ENCODE assay signal across 17 cellular contexts in genomic region chr3:24034464-24034863, GRCh38.
DNase-seq lines count a peak whose midpoint lies in the region; ATAC-seq and TF ChIP-seq lines count a peak whose summit lies in the region.
"Had no signal": no experiment of that assay in that cellular context is flagged by ENCODE, and none has a peak within 500 bp of the region (broad histone marks: within the 10 kb centered on the region; RNA-seq: fewer than 3 reads in every experiment).

No MANE protein-coding gene starts in this region.

- 0 out of 2 replicates have a peak, but pooled peaks cover 3% of the 10 kb centered on the region for H3K9me2 ChIP-seq in SK-N-SH

- no peak overlapping the region for H3K27ac Mint-ChIP-seq in activated CD8-positive, alpha-beta T cell treated with anti-CD3 and anti-CD28 coated beads, Interleukin-2, amount 10 ng/mL, durations not matched to agents 7 days and 5 days
- H3K27ac Mint-ChIP-seq: CD14-positive monocyte; CD4-positive, alpha-beta memory T cell had no signal

- H3K9ac ChIP-seq in SK-N-SH, result no peak overlapping the region
- H3K9ac ChIP-seq: BLaER1, KMS-11 had no signal

- intact Hi-C loops in left cardiac atrium (cut with DNase I), result no loop called here

- no peaks in the 10 kb centered on the region for H3K36me3 Mint-ChIP-seq in activated CD8-positive, alpha-beta T cell treated with anti-CD3 and anti-CD28 coated beads, Interleukin-2, amount 10 ng/mL, durations not matched to agents 7 days and 5 days (ENCODE audit: low read depth)
- H3K36me3 Mint-ChIP-seq: CD14-positive monocyte; CD4-positive, alpha-beta memory T cell had no signal

- no peaks in the 10 kb centered on the region for H3K9me3 Mint-ChIP-seq in activated CD8-positive, alpha-beta T cell treated with anti-CD3 and anti-CD28 coated beads, Interleukin-2, amount 10 ng/mL, durations not matched to agents 7 days and 5 days (ENCODE audit: insufficient read depth)

- no peak overlapping the region for H3K27ac ChIP-seq in SK-N-SH (ENCODE audit: low read depth in 2 of 2, low read length in 1 of 2)
- H3K27ac ChIP-seq: 22Rv1, BLaER1, KMS-11 had no signal

- H3K36me3 ChIP-seq in SK-N-SH (replicated peaks in 1 of 2; ENCODE audit: control insufficient read depth in 1 of 2, insufficient read depth in 2 of 2, low read length in 1 of 2), result no peaks in the 10 kb centered on the region
- H3K36me3 ChIP-seq: BLaER1 had no signal

- no peaks in the 10 kb centered on the region for H3F3A ChIP-seq in SK-N-SH (replicated peaks; ENCODE audit: insufficient read depth)

- DNase-seq in SK-N-SH (no peak), fibroblast of pulmonary artery (ENCODE audit: low read depth) (peak; percentile 5), left cardiac atrium (no peak)
- no peak for DNase-seq in activated CD8-positive, alpha-beta T cell treated with anti-CD3 and anti-CD28 coated beads, Interleukin-2, amount 10 ng/mL, durations not matched to agents 7 days and 5 days
- DNase-seq: CD4-positive, alpha-beta memory T cell; DMS153; DMS79; GF-D8; GOT3; H7 had no signal

- no peak for TF ChIP-seq EP300 in SK-N-SH (IDR thresholded peaks at IDR 0.05; ENCODE audit: borderline replicate concordance in 1 of 2, low read depth in 1 of 2, low read length in 1 of 2)

- H3K4me3 ChIP-seq in SK-N-SH (ENCODE audit: low read depth in 2 of 2, low read length in 1 of 2) (no peak overlapping the region), fibroblast of pulmonary artery (replicated peaks; ENCODE audit: low read depth, low read length) (no peak overlapping the region)
- H3K4me3 ChIP-seq: BLaER1 had no signal

- H3K9me3 ChIP-seq in SK-N-SH, result no peaks in the 10 kb centered on the region; the same call in 1 of the 2 replicates
- H3K9me3 ChIP-seq: BLaER1 had no signal

- H3K4me1 Mint-ChIP-seq in activated CD8-positive, alpha-beta T cell treated with anti-CD3 and anti-CD28 coated beads, Interleukin-2, amount 10 ng/mL, durations not matched to agents 7 days and 5 days (ENCODE audit: low read depth), result no peaks in the 10 kb centered on the region
- H3K4me1 Mint-ChIP-seq: CD14-positive monocyte; CD4-positive, alpha-beta memory T cell had no signal

- H3K4me1 ChIP-seq in SK-N-SH (ENCODE audit: control insufficient read depth in 1 of 2, insufficient read depth in 2 of 2, low read depth in 1 of 2, low read length in 1 of 2), result no peaks in the 10 kb centered on the region; a peak in 1 of 4 replicates

- CTCF ChIA-PET in SK-N-SH (lab: Yijun Ruan, JAX), result no interaction called here
- CTCF ChIA-PET in activated CD8-positive, alpha-beta T cell treated with anti-CD3 and anti-CD28 coated beads, Interleukin-2, amount 10 ng/mL, durations not matched to agents 7 days and 5 days (lab: Charles Lee), result no interaction called here

- POLR2A ChIA-PET in SK-N-SH (lab: Yijun Ruan, JAX), result no interaction called here
- POLR2A ChIA-PET in activated CD8-positive, alpha-beta T cell treated with anti-CD3 and anti-CD28 coated beads, Interleukin-2, amount 10 ng/mL, durations not matched to agents 7 days and 5 days (lab: Charles Lee), result no interaction called here

- no peak overlapping the region for H3K4me3 Mint-ChIP-seq in activated CD8-positive, alpha-beta T cell treated with anti-CD3 and anti-CD28 coated beads, Interleukin-2, amount 10 ng/mL, durations not matched to agents 7 days and 5 days
- H3K4me3 Mint-ChIP-seq: CD14-positive monocyte; CD4-positive, alpha-beta memory T cell had no signal

- ATAC-seq in SK-N-SH treated with all-trans-retinoic acid at 6 μM for 48 hours (no peak), GM18520 (IDR thresholded peaks at IDR 0.05; ENCODE audit: unreplicated experiment) (no peak), left cardiac atrium (no peak)
- ATAC-seq in activated CD8-positive, alpha-beta T cell treated with anti-CD3 and anti-CD28 coated beads, Interleukin-2, amount 10 ng/mL, durations not matched to agents 7 days and 5 days, result no peak

- no peaks in the 10 kb centered on the region for H3K79me2 ChIP-seq in SK-N-SH (ENCODE audit: insufficient read depth)

- no peaks in the 10 kb centered on the region for H3K27me3 Mint-ChIP-seq in activated CD8-positive, alpha-beta T cell treated with anti-CD3 and anti-CD28 coated beads, Interleukin-2, amount 10 ng/mL, durations not matched to agents 7 days and 5 days (ENCODE audit: low read depth)

- TF ChIP-seq RAD21 in SK-N-SH (IDR thresholded peaks at IDR 0.05; ENCODE audit: low read length), result no peak

- H3K4me2 ChIP-seq in SK-N-SH, result no peak overlapping the region
- H3K4me2 ChIP-seq: BLaER1, KMS-11 had no signal

- H3K27me3 ChIP-seq in SK-N-SH (ENCODE audit: insufficient read depth), result no peaks in the 10 kb centered on the region
- H3K27me3 ChIP-seq: BLaER1 had no signal

- no peaks in the 10 kb centered on the region for H4K20me1 ChIP-seq in SK-N-SH (ENCODE audit: insufficient read depth)
- H4K20me1 ChIP-seq: BLaER1 had no signal

- H2AFZ ChIP-seq in SK-N-SH (ENCODE audit: low read depth), result no peak overlapping the region

- TF ChIP-seq CTCF in SK-N-SH (IDR thresholded peaks at IDR 0.05), result no peak
- no peak for TF ChIP-seq CTCF in fibroblast of pulmonary artery (IDR thresholded peaks at IDR 0.05; ENCODE audit: low read length, missing control alignments)

TF ChIP-seq in SK-N-SH, 30 proteins besides CTCF, POLR2A, EP300 and RAD21 (continues in another document):
- TF ChIP-seq IRF3 (IDR thresholded peaks at IDR 0.05; ENCODE audit: low read depth, low read length) (no peak), FOXJ3 (CRISPR knock-in tag; IDR thresholded peaks at IDR 0.05) (no peak)

TF ChIP-seq in SK-N-SH treated with all-trans-retinoic acid at 6 μM for 48 hours, 23 proteins besides CTCF, POLR2A, EP300 and RAD21 (continues in another document):
- TF ChIP-seq ZNF8 (CRISPR knock-in tag; IDR thresholded peaks at IDR 0.05) (no peak), ARNTL (CRISPR knock-in tag; IDR thresholded peaks at IDR 0.05; ENCODE audit: borderline replicate concordance, low read depth) (no peak), ZNF70 (CRISPR knock-in tag; IDR thresholded peaks at IDR 0.05) (no peak), ESRRG (CRISPR knock-in tag; IDR thresholded peaks at IDR 0.05) (no peak), TOX (CRISPR knock-in tag; IDR thresholded peaks at IDR 0.05; ENCODE audit: borderline replicate concordance) (no peak), ISL1 (CRISPR knock-in tag; IDR thresholded peaks at IDR 0.05) (no peak), RARB (CRISPR knock-in tag; IDR thresholded peaks at IDR 0.05) (no peak), CSDC2 (CRISPR knock-in tag; IDR thresholded peaks at IDR 0.05) (no peak), SNAI2 (CRISPR knock-in tag; IDR thresholded peaks at IDR 0.05) (no peak), TCF4 (CRISPR knock-in tag; IDR thresholded peaks at IDR 0.05; ENCODE audit: borderline replicate concordance) (no peak)

TF ChIP-seq in PFSK-1, 5 proteins besides CTCF, POLR2A, EP300 and RAD21:
- TF ChIP-seq FOXP2 (optimal IDR thresholded peaks at IDR 0.05; ENCODE audit: borderline replicate concordance, extremely low read depth, extremely low read length, insufficient read depth) (no peak), TAF1 (IDR thresholded peaks at IDR 0.05; ENCODE audit: borderline replicate concordance, insufficient read depth, low read length) (no peak), REST (IDR thresholded peaks at IDR 0.05; ENCODE audit: insufficient read depth in 1 of 2, low read depth in 2 of 2, low read length in 2 of 2) (peak; percentile 61 to 87; a peak in 3 of 4 replicates), POLR2AphosphoS5 (IDR thresholded peaks at IDR 0.05; ENCODE audit: low read depth, low read length) (no peak), SIN3A (IDR thresholded peaks at IDR 0.05; ENCODE audit: borderline replicate concordance, insufficient read depth, low read length) (no peak)
